In genomic region chr22:49538006-49538405, GRCh38 we compare ENCODE assay signal across 27 cellular contexts.
"Had no signal": no experiment of that assay in that cellular context is flagged by ENCODE, and none has a peak within 500 bp of the region (broad histone marks: within the 10 kb centered on the region; RNA-seq: fewer than 3 reads in every experiment).

No MANE protein-coding gene starts in this region.

- DNase-seq: effector memory CD4-positive, alpha-beta T cell; erythroblast; esophagus squamous epithelium; foreskin melanocyte; glutamatergic neuron; heart right ventricle; hippocampal formation; left cardiac atrium; left lung; mesenchymal stem cell; mucosa of descending colon; naive B cell; stimulated activated CD4-positive, alpha-beta T cell treated with anti-CD3 and anti-CD28 coated beads, Interleukin-4, amount 100 ng/mL, for 4 hours; stimulated activated naive CD8-positive, alpha-beta T cell treated with anti-CD3 and anti-CD28 coated beads, Interleukin-15, Interleukin-2, amounts not matched to agents 100 U/mL and 50 U/mL, for 24 hours; substantia nigra; testis; uterus had no signal

- H3K4me1 ChIP-seq: esophagus squamous epithelium, heart right ventricle, left lung, pancreas, testis, tibial nerve, upper lobe of left lung, uterus had no signal

- H3K27me3 Mint-ChIP-seq: dendritic cell treated with granulocyte-macrophage colony-stimulating factor and Interleukin-4, amounts not matched to agents 40 ng/mL and 50 ng/mL, for 4 days; naive B cell; natural killer cell treated with Interleukin-12 subunit alpha and Interleukin-12 subunit beta and Interleukin-15 and Interleukin-18, amount 100 ng/mL, for 72 hours; stimulated activated memory B cell treated with anti-CD40 and anti-IgM and Interleukin-4, amounts not matched to agents 10 μg/mL and 1 μg/mL and 100 μg/mL, for 72 hours had no signal

- H3K4me3 Mint-ChIP-seq: dendritic cell treated with granulocyte-macrophage colony-stimulating factor and Interleukin-4, amounts not matched to agents 40 ng/mL and 50 ng/mL, for 4 days; mesothelial cell of epicardium; naive B cell; natural killer cell treated with Interleukin-12 subunit alpha and Interleukin-12 subunit beta and Interleukin-15 and Interleukin-18, amount 100 ng/mL, for 72 hours; neural crest cell; stimulated activated memory B cell treated with anti-CD40 and anti-IgM and Interleukin-4, amounts not matched to agents 10 μg/mL and 1 μg/mL and 100 μg/mL, for 72 hours had no signal

- H3K27me3 ChIP-seq: neutrophil, testis, tibial nerve, upper lobe of left lung, uterus had no signal

- ATAC-seq: heart right ventricle; left cardiac atrium; left lung; mucosa of descending colon; natural killer cell treated with Interleukin-12 subunit alpha and Interleukin-12 subunit beta and Interleukin-15 and Interleukin-18, amount 100 ng/mL, for 72 hours; pancreas; sciatic nerve; stimulated activated memory B cell treated with anti-CD40 and anti-IgM and Interleukin-4, amounts not matched to agents 10 μg/mL and 1 μg/mL and 100 μg/mL, for 72 hours; stimulated activated naive CD8-positive, alpha-beta T cell treated with anti-CD3 and anti-CD28 coated beads, Interleukin-15, Interleukin-2, amounts not matched to agents 100 U/mL and 50 U/mL, for 24 hours had no signal

- H3K27ac Mint-ChIP-seq: dendritic cell treated with granulocyte-macrophage colony-stimulating factor and Interleukin-4, amounts not matched to agents 40 ng/mL and 50 ng/mL, for 4 days; mesothelial cell of epicardium; naive B cell; natural killer cell treated with Interleukin-12 subunit alpha and Interleukin-12 subunit beta and Interleukin-15 and Interleukin-18, amount 100 ng/mL, for 72 hours; stimulated activated memory B cell treated with anti-CD40 and anti-IgM and Interleukin-4, amounts not matched to agents 10 μg/mL and 1 μg/mL and 100 μg/mL, for 72 hours had no signal

- H3K36me3 ChIP-seq: esophagus squamous epithelium, heart right ventricle, left lung, neutrophil, pancreas, tibial nerve, upper lobe of left lung, uterus had no signal

- H3K9me3 Mint-ChIP-seq: dendritic cell treated with granulocyte-macrophage colony-stimulating factor and Interleukin-4, amounts not matched to agents 40 ng/mL and 50 ng/mL, for 4 days; mesothelial cell of epicardium; naive B cell; natural killer cell treated with Interleukin-12 subunit alpha and Interleukin-12 subunit beta and Interleukin-15 and Interleukin-18, amount 100 ng/mL, for 72 hours; neural crest cell; stimulated activated memory B cell treated with anti-CD40 and anti-IgM and Interleukin-4, amounts not matched to agents 10 μg/mL and 1 μg/mL and 100 μg/mL, for 72 hours had no signal

- H3K9me3 ChIP-seq: esophagus squamous epithelium, heart right ventricle, left lung, mucosa of descending colon, neutrophil, pancreas, testis, upper lobe of left lung, uterus had no signal

- H3K36me3 Mint-ChIP-seq: mesothelial cell of epicardium; naive B cell; natural killer cell treated with Interleukin-12 subunit alpha and Interleukin-12 subunit beta and Interleukin-15 and Interleukin-18, amount 100 ng/mL, for 72 hours had no signal

- H3K27ac ChIP-seq: esophagus squamous epithelium, heart right ventricle, left lung, neutrophil, pancreas, testis, tibial nerve, upper lobe of left lung, uterus had no signal

- H3K4me1 Mint-ChIP-seq: stimulated activated memory B cell treated with anti-CD40 and anti-IgM and Interleukin-4, amounts not matched to agents 10 μg/mL and 1 μg/mL and 100 μg/mL, for 72 hours had no signal

- H3K4me3 ChIP-seq: esophagus squamous epithelium, heart right ventricle, left lung, mucosa of descending colon, pancreas, testis, tibial nerve, upper lobe of left lung, uterus had no signal
